ENCODE assay signal across 11 cellular contexts in the genomic region with DNA sequence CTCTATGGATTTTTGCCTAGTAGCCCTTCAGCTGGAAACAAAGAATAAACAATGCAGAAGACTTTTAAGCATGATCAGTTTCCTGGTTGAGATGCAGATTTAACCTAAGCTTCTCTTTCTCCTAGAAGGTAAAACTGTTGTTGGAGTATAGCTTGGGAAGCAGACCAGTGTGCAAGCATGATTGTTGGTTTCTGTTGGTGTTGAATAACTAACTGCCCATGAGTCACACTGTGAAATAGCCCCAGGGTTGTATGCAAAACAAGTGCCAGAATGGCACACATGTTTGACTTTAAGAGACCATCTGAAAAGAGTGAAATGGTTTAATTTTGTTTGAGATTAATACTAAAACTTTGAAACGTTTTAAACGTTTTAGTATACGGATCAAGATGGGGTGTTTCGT.
DNase-seq lines count a peak whose midpoint lies in the region; ATAC-seq lines count a peak whose summit lies in the region.
"Had no signal": no experiment of that assay in that cellular context is flagged by ENCODE, and none has a peak within 500 bp of the region (broad histone marks: within the 10 kb centered on the region; RNA-seq: fewer than 3 reads in every experiment).

No MANE protein-coding gene starts in this region.

- WGBS in aorta, 2 donors = 79 to 94% methylated on average over 4 of the region's 4 CpGs

- no peak overlapping the region for H3K4me3 Mint-ChIP-seq in stimulated activated naive B cell treated with anti-CD40 and anti-IgM and Interleukin-4, amounts not matched to agents 10 μg/mL and 1 μg/mL and 100 μg/mL, for 72 hours
- H3K4me3 Mint-ChIP-seq: dendritic cell treated with granulocyte-macrophage colony-stimulating factor and Interleukin-4, amounts not matched to agents 40 ng/mL and 50 ng/mL, for 4 days; nephron progenitor cell had no signal

- H3K4me1 Mint-ChIP-seq in stimulated activated naive B cell treated with anti-CD40 and anti-IgM and Interleukin-4, amounts not matched to agents 10 μg/mL and 1 μg/mL and 100 μg/mL, for 72 hours = no peaks in the 10 kb centered on the region
- H3K4me1 Mint-ChIP-seq: nephron progenitor cell had no signal

- no peaks in the 10 kb centered on the region for H3K27me3 ChIP-seq in aorta (ENCODE audit: control insufficient read depth in 1 of 2, insufficient read depth in 2 of 2, low read length in 1 of 2)

- H3K9me3 Mint-ChIP-seq in stimulated activated naive B cell treated with anti-CD40 and anti-IgM and Interleukin-4, amounts not matched to agents 10 μg/mL and 1 μg/mL and 100 μg/mL, for 72 hours = no peaks in the 10 kb centered on the region
- H3K9me3 Mint-ChIP-seq: dendritic cell treated with granulocyte-macrophage colony-stimulating factor and Interleukin-4, amounts not matched to agents 40 ng/mL and 50 ng/mL, for 4 days; nephron progenitor cell had no signal

- peak; percentile 22 to 44 for DNase-seq in NCI-H526 (lab: John Stamatoyannopoulos, UW)
- DNase-seq in NCI-H526 treated with DMSO at 0.1 percent for 48 hours (lab: John Stamatoyannopoulos, UW) = no peak
- peak; percentile 49 for DNase-seq in NCI-H226
- DNase-seq in epidermal melanocyte (ENCODE audit: insufficient read length, low spot score) = peak; percentile 34
- no peak for DNase-seq in stimulated activated naive B cell treated with anti-CD40 and anti-IgM and Interleukin-4, amounts not matched to agents 10 μg/mL and 1 μg/mL and 100 μg/mL, for 72 hours
- DNase-seq in putamen (ENCODE audit: low spot score) = no peak
- DNase-seq in aorta = no peak
- DNase-seq: Karpas-422, nephron progenitor cell had no signal

- peaks cover 0 to 4% of the 10 kb centered on the region in 2 donors for H3K36me3 ChIP-seq in aorta (ENCODE audit: control insufficient read depth in 1 of 2, insufficient read depth in 2 of 2, low read length in 1 of 2)

- peak overlapping the region in 1 of 2 donors; percentile 44 for H3K27ac ChIP-seq in aorta (ENCODE audit: low read depth in 1 of 2, low read length in 2 of 2)

- H3K9me3 ChIP-seq in aorta (ENCODE audit: control insufficient read depth, low read length) = no peaks in the 10 kb centered on the region

- peak overlapping the region; percentile 31 for H3K27ac Mint-ChIP-seq in stimulated activated naive B cell treated with anti-CD40 and anti-IgM and Interleukin-4, amounts not matched to agents 10 μg/mL and 1 μg/mL and 100 μg/mL, for 72 hours
- H3K27ac Mint-ChIP-seq: dendritic cell treated with granulocyte-macrophage colony-stimulating factor and Interleukin-4, amounts not matched to agents 40 ng/mL and 50 ng/mL, for 4 days; nephron progenitor cell had no signal

- H3K36me3 Mint-ChIP-seq in stimulated activated naive B cell treated with anti-CD40 and anti-IgM and Interleukin-4, amounts not matched to agents 10 μg/mL and 1 μg/mL and 100 μg/mL, for 72 hours = no peaks in the 10 kb centered on the region

- H3K27me3 Mint-ChIP-seq in stimulated activated naive B cell treated with anti-CD40 and anti-IgM and Interleukin-4, amounts not matched to agents 10 μg/mL and 1 μg/mL and 100 μg/mL, for 72 hours = no peaks in the 10 kb centered on the region
- H3K27me3 Mint-ChIP-seq: dendritic cell treated with granulocyte-macrophage colony-stimulating factor and Interleukin-4, amounts not matched to agents 40 ng/mL and 50 ng/mL, for 4 days had no signal

- no peak for ATAC-seq in stimulated activated naive B cell treated with anti-CD40 and anti-IgM and Interleukin-4, amounts not matched to agents 10 μg/mL and 1 μg/mL and 100 μg/mL, for 72 hours (replicated peaks)
- ATAC-seq in HG03095 (IDR thresholded peaks at IDR 0.05; ENCODE audit: unreplicated experiment) (no peak), aorta (ENCODE audit: low FRiP score) (no peak)

- no peak overlapping the region for H3K4me3 ChIP-seq in aorta (ENCODE audit: low read length in 2 of 2)

- intact Hi-C loops in aorta (cut with DNase I) = no loop called here

- no peaks in the 10 kb centered on the region for H3K4me1 ChIP-seq in aorta (ENCODE audit: control insufficient read depth in 1 of 2, insufficient read depth in 2 of 2, low read length in 2 of 2)

Comparison
In these comparisons a context has a peak if more than half of its experiments do, and no peak if none do; other contexts are left out.
1. DNase-seq: peak in NCI-H526 (2 of 2), NCI-H226 (single experiment) and epidermal melanocyte (single experiment); none in NCI-H526 treated with DMSO at 0.1 percent for 48 hours (single experiment), stimulated activated naive B cell treated with anti-CD40 and anti-IgM and Interleukin-4, amounts not matched to agents 10 μg/mL and 1 μg/mL and 100 μg/mL, for 72 hours (single experiment), putamen (single experiment) and aorta (0 of 2).